9 cellular contexts compared by ENCODE assay signal in the genomic region with DNA sequence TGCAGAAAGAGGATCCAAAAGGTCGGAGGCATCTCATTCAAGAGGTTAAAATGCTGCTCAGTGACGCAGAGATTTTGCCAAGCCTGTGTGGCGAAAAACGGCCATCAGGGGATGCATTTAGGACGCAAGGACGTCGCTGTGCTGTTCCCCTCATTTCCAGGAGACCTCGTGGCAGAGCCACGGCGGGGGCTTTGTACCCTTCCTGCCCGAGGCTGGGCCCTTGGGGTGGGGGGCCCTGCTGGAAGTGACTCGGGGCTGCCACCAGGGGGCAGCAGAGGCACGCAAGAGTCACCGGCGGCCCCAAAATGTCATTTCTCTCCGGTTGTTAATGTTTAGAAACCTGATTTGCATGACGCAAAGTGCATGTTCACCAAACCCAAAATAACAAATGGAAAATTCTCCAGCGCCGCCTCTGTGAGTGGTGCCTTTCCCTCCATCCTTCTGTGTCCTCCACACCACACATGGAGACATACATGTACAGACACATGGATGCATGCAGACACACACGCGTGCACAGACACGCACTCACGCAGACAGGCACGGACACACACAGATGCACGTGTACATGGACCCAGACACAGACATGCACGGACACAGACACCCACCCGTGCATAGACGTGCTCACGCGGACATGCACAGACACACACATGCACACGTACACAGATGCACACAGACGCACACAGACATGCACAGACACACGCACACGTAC. TPM values are rescaled to one million over a fixed set of nuclear protein-coding genes. Genes with fewer than 3 reads are reported as not detected.
DNase-seq lines count a peak whose midpoint lies in the region; ATAC-seq and TF ChIP-seq lines count a peak whose summit lies in the region.
"Had no signal": no experiment of that assay in that cellular context is flagged by ENCODE, and none has a peak within 500 bp of the region (broad histone marks: within the 10 kb centered on the region; RNA-seq: fewer than 3 reads in every experiment).

No MANE protein-coding gene starts in this region.

- 25% methylated on average over 7 of the region's 34 CpGs for WGBS in suprapubic skin

- H3K27me3 Mint-ChIP-seq in Caco-2 (ENCODE audit: insufficient read depth, unreplicated experiment), result peaks cover 7% of the 10 kb centered on the region

- no peak for TF ChIP-seq POLR2A in suprapubic skin (IDR thresholded peaks at IDR 0.05)

- DNase-seq in Caco-2 (peak in 1 of 2 experiments; percentile 53), HuH-7 (ENCODE audit: low spot score) (peak; percentile 87), epithelial cell of esophagus (ENCODE audit: low read depth) (no peak), myocyte (ENCODE audit: low read depth) (peak; percentile 18), suprapubic skin (ENCODE audit: low spot score in 2 of 2) (peak in 1 of 2 donors; percentile 33)
- peak; percentile 41 for DNase-seq in activated CD4-positive, alpha-beta T cell treated with anti-CD3 and anti-CD28 coated beads, Interleukin-2, amount 50 U/mL, for 1 hour

- BruUV-seq in Caco-2 (replicated peaks; lab: Mats Ljungman, UMichigan), result no TSS peak

- no peaks in the 10 kb centered on the region for H3K4me1 Mint-ChIP-seq in Caco-2 (ENCODE audit: low read depth, unreplicated experiment)

- H3K9me3 Mint-ChIP-seq in Caco-2 (ENCODE audit: unreplicated experiment), result peaks cover 4% of the 10 kb centered on the region

- H3K36me3 ChIP-seq in Caco-2 (ENCODE audit: control insufficient read depth, insufficient read depth, low read length) (no peaks in the 10 kb centered on the region), suprapubic skin (no peaks in the 10 kb centered on the region)

- H3K27me3 ChIP-seq in Caco-2 (replicated peaks; ENCODE audit: control insufficient read depth, insufficient read depth, low read length) (no peaks in the 10 kb centered on the region; the same call in 1 of the 2 replicates), suprapubic skin (peaks cover 70% of the 10 kb centered on the region)

- intact Hi-C loops in Caco-2 (cut with micrococcal nuclease; ENCODE audit: unreplicated experiment), result loop anchor here (1.0 kb wide), 1 partner anchor 49 kb away; no protein-coding TSS in a partner anchor

- no peak overlapping the region for H3K4me3 Mint-ChIP-seq in Caco-2 (ENCODE audit: unreplicated experiment)

- CTCF ChIA-PET in Caco-2 (lab: Charles Lee), result no interaction called here

- no peak overlapping the region for H3K4me3 ChIP-seq in Caco-2 (ENCODE audit: low read depth, low read length)
- H3K4me3 ChIP-seq in epithelial cell of esophagus (ENCODE audit: low read length), result no peak overlapping the region
- H3K4me3 ChIP-seq in suprapubic skin, result no peak overlapping the region

- H3K36me3 Mint-ChIP-seq in Caco-2 (ENCODE audit: insufficient read depth, unreplicated experiment), result no peaks in the 10 kb centered on the region

- H3K4me1 ChIP-seq in Caco-2 (no peaks in the 10 kb centered on the region), suprapubic skin (peaks cover 8% of the 10 kb centered on the region)

- H3K27ac Mint-ChIP-seq in Caco-2 (ENCODE audit: unreplicated experiment), result no peak overlapping the region

- no peak overlapping the region for H3K27ac ChIP-seq in suprapubic skin

- TF ChIP-seq CTCF in Caco-2 (IDR thresholded peaks at IDR 0.05; ENCODE audit: insufficient read depth in 1 of 2, low read depth in 1 of 2, low read length in 1 of 2, severe bottlenecking in 1 of 2, unreplicated experiment in 1 of 2), result peak; percentile 92 to 96
- peak; percentile 43 for TF ChIP-seq CTCF in epithelial cell of esophagus (IDR thresholded peaks at IDR 0.05; ENCODE audit: insufficient read depth, low read depth, low read length, missing control alignments)
- peak; percentile 88 to 91 for TF ChIP-seq CTCF in suprapubic skin (IDR thresholded peaks at IDR 0.05)

- POLR2A ChIA-PET in Caco-2 (lab: Charles Lee), result no interaction called here

- ATAC-seq in HG03342 (IDR thresholded peaks at IDR 0.05; ENCODE audit: unreplicated experiment), result no peak
- no peak for ATAC-seq in HG02588 (IDR thresholded peaks at IDR 0.05; ENCODE audit: unreplicated experiment)

- H3K9me3 ChIP-seq in Caco-2 (peaks cover 7% of the 10 kb centered on the region), suprapubic skin (no peaks in the 10 kb centered on the region)

- no peak for TF ChIP-seq EP300 in suprapubic skin (IDR thresholded peaks at IDR 0.05)

RNA-seq across cellular contexts. Expression of gene NKX6-2, which starts 51.0 kb away (rescaled TPM):
- total RNA-seq in Caco-2 (2022) (not detected in 2 replicates), myocyte (not detected in 2 replicates), suprapubic skin (not detected)
- polyA plus RNA-seq in myocyte (2012), result 1.7 TPM
- total RNA-seq: T-helper 2 cell treated with Interferon-gamma antibody and Interleukin-4, amounts not matched to agents 100 ng/mL and 5 ng/mL, for 36 hours had no signal

Comparison
In these comparisons a context has a peak if more than half of its experiments do, and no peak if none do; other contexts are left out.
1. CTCF ChIP-seq: peak in every context shown above with its lines; median percentile 94 in Caco-2; 90 in suprapubic skin; 43 in epithelial cell of esophagus.